ENCODE assay signal across 1 cellular context in the genomic region with DNA sequence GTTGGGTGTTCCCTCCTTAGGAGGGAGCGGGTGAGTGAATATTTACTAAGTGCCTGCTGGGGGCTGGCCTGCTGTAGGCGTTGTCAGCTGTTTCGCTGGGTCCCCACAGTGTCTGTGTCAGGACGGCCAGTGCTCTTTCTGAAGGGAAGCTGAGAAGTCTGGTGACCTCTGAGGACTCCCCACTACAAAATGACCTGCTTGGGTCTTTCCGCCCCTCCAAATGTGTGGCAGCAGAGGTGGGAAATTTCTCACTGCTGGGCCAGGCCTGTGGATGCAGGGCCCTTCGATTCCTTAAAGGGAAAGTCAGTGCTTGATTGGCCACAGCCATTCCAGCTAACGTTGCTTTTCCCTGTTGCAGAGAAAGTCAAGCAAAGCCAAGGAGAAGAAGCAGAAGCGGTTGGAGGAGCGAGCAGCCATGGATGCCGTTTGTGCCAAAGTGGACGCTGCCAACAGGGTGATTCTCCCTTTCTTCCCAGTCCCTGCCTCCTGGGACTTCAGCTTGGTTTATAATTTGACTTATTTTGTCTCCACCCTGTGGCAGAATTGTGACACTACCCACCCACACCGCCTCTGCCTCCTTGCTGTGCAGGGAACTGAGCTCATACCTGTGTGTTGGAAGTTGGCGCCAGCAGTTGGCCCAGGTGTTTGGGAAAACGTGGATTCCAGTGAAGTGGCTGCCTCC.
TF ChIP-seq lines count a peak whose summit lies in the region.

No MANE protein-coding gene starts in this region.

TF ChIP-seq in SK-N-SH treated with all-trans-retinoic acid at 6 μM for 48 hours, 23 proteins besides CTCF, POLR2A, EP300 and RAD21 (continued from another document):
- TF ChIP-seq ARNTL (CRISPR knock-in tag; IDR thresholded peaks at IDR 0.05; ENCODE audit: borderline replicate concordance, low read depth): no peak
- no peak for TF ChIP-seq ZFP30 (CRISPR knock-in tag; IDR thresholded peaks at IDR 0.05)
- TF ChIP-seq ZFP3 (CRISPR knock-in tag; IDR thresholded peaks at IDR 0.05): no peak
- TF ChIP-seq ZNF8 (CRISPR knock-in tag; IDR thresholded peaks at IDR 0.05): no peak
